ENCODE assay signal across 19 cellular contexts in genomic region chr10:47196691-47197090, GRCh38.
"Had no signal": no experiment of that assay in that cellular context is flagged by ENCODE, and none has a peak within 500 bp of the region (broad histone marks: within the 10 kb centered on the region; RNA-seq: fewer than 3 reads in every experiment).

No MANE protein-coding gene starts in this region.

- DNase-seq: activated CD4-positive, alpha-beta T cell treated with anti-CD3 and anti-CD28 coated beads for 4 hours; activated CD4-positive, alpha-beta T cell treated with anti-CD3 and anti-CD28 coated beads, Interleukin-2, amount 50 U/mL, for 48 hours; activated naive CD4-positive, alpha-beta T cell treated with anti-CD3 and anti-CD28 coated beads, Interleukin-2, amount 50 U/mL, for 16 hours; activated T-cell treated with anti-CD3 and anti-CD28 coated beads for 4 hours; activated T-cell treated with anti-CD3 and anti-CD28 coated beads, Interleukin-2, amount 50 U/mL, for 48 hours; amniotic stem cell; Kasumi-1; KBM-7; NCI-H1105 treated with DMSO at 0.1 percent for 48 hours; NCI-H1436 treated with DMSO at 0.1 percent for 48 hours; NCI-H187; NCI-H2081; NCI-H446; NCI-H524; PC-3; SHP77 had no signal

- H3K36me3 Mint-ChIP-seq: brain had no signal

- ATAC-seq: activated CD4-positive, CD25-positive, alpha-beta regulatory T cell treated with anti-CD3 and anti-CD28 coated beads, Interleukin-2, amount 50 U/mL, for 24 hours; PC-3 had no signal

- H3K9me3 Mint-ChIP-seq: brain; T-helper 1 cell treated with Interleukin-12 subunit alpha and Interleukin-12 subunit beta and Interleukin-4 antibody, amounts not matched to agents 30 μg/mL and 1 μg/mL, for 36 hours had no signal

- H3K27ac Mint-ChIP-seq: brain; T-helper 1 cell treated with Interleukin-12 subunit alpha and Interleukin-12 subunit beta and Interleukin-4 antibody, amounts not matched to agents 30 μg/mL and 1 μg/mL, for 36 hours had no signal

- H3K4me3 Mint-ChIP-seq: brain; T-helper 1 cell treated with Interleukin-12 subunit alpha and Interleukin-12 subunit beta and Interleukin-4 antibody, amounts not matched to agents 30 μg/mL and 1 μg/mL, for 36 hours had no signal

- H3K4me1 Mint-ChIP-seq: brain had no signal
